Comparison of ENCODE assay signal across 16 cellular contexts in genomic region chr20:54257090-54257816, GRCh38. TPM values are rescaled to one million over a fixed set of nuclear protein-coding genes. Genes with fewer than 3 reads are reported as not detected.
A peak's percentile ranks its signal among the peaks of the same experiment; 100 is the strongest.
DNase-seq lines count a peak whose midpoint lies in the region; ATAC-seq and TF ChIP-seq lines count a peak whose summit lies in the region.
"Had no signal": no experiment of that assay in that cellular context is flagged by ENCODE, and none has a peak within 500 bp of the region (broad histone marks: within the 10 kb centered on the region; RNA-seq: fewer than 3 reads in every experiment).

No MANE protein-coding gene starts in this region.

- no peak overlapping the region for H3K4me2 ChIP-seq in hepatocyte
- H3K4me2 ChIP-seq: A549 had no signal

- H2AFZ ChIP-seq in hepatocyte, result no peak overlapping the region

- intact Hi-C loops in left cardiac atrium (cut with DNase I), result no loop called here
- intact Hi-C loops in aorta (cut with DNase I), result no loop called here

- H3K9me3 Mint-ChIP-seq in endothelial cell (ENCODE audit: unreplicated experiment), result no peaks in the 10 kb centered on the region
- H3K9me3 Mint-ChIP-seq: activated T-cell treated with anti-CD3 and anti-CD28 coated beads, Interleukin-2, amount 50 U/mL, for 4 hours; central memory CD8-positive, alpha-beta T cell had no signal

- H3K27me3 Mint-ChIP-seq in endothelial cell (ENCODE audit: unreplicated experiment), result no peaks in the 10 kb centered on the region

- no peak overlapping the region for H3K27ac Mint-ChIP-seq in endothelial cell (ENCODE audit: unreplicated experiment)

- H4K20me1 ChIP-seq in hepatocyte (ENCODE audit: insufficient read depth, poor library complexity, severe bottlenecking), result no peaks in the 10 kb centered on the region

- TF ChIP-seq CTCF in right atrium auricular region (IDR thresholded peaks at IDR 0.05), result no peak
- no peak for TF ChIP-seq CTCF in hepatocyte (IDR thresholded peaks at IDR 0.05; ENCODE audit: poor library complexity)
- TF ChIP-seq CTCF in endothelial cell (IDR thresholded peaks at IDR 0.05; ENCODE audit: unreplicated experiment), result no peak

- no peaks in the 10 kb centered on the region for H3K36me3 ChIP-seq in right atrium auricular region
- no peaks in the 10 kb centered on the region for H3K36me3 ChIP-seq in hepatocyte (replicated peaks; ENCODE audit: insufficient read depth, low read depth)
- no peaks in the 10 kb centered on the region for H3K36me3 ChIP-seq in aorta (ENCODE audit: control insufficient read depth in 1 of 2, insufficient read depth in 2 of 2, low read length in 1 of 2)

- no peak overlapping the region for H3K4me3 ChIP-seq in right atrium auricular region
- no peak overlapping the region for H3K4me3 ChIP-seq in hepatocyte
- H3K4me3 ChIP-seq in aorta (ENCODE audit: low read length in 2 of 2), result no peak overlapping the region
- H3K4me3 ChIP-seq: A549, K562 had no signal

- H3K4me1 Mint-ChIP-seq in endothelial cell (ENCODE audit: unreplicated experiment), result no peaks in the 10 kb centered on the region
- H3K4me1 Mint-ChIP-seq: central memory CD8-positive, alpha-beta T cell had no signal

- no peaks in the 10 kb centered on the region for H3K79me2 ChIP-seq in hepatocyte

- no peak overlapping the region for H3K4me3 Mint-ChIP-seq in endothelial cell (ENCODE audit: unreplicated experiment)
- H3K4me3 Mint-ChIP-seq: activated T-cell treated with anti-CD3 and anti-CD28 coated beads, Interleukin-2, amount 50 U/mL, for 4 hours; central memory CD8-positive, alpha-beta T cell had no signal

- no peak overlapping the region for H3K27ac ChIP-seq in right atrium auricular region
- H3K27ac ChIP-seq in hepatocyte, result no peak overlapping the region
- H3K27ac ChIP-seq in aorta (ENCODE audit: low read depth in 1 of 2, low read length in 2 of 2), result no peak overlapping the region
- H3K27ac ChIP-seq: A549 had no signal

- H3K9me3 ChIP-seq in right atrium auricular region (no peaks in the 10 kb centered on the region), hepatocyte (ENCODE audit: low read depth) (no peaks in the 10 kb centered on the region), aorta (ENCODE audit: control insufficient read depth, low read length) (no peaks in the 10 kb centered on the region)
- H3K9me3 ChIP-seq: A549 had no signal

- H3K9me2 ChIP-seq in hepatocyte (replicated peaks; ENCODE audit: insufficient read depth), result no peaks in the 10 kb centered on the region

- peak; percentile 38 to 97 for ATAC-seq in left cardiac atrium
- peak; percentile 79 for ATAC-seq in aorta (ENCODE audit: low FRiP score)
- ATAC-seq in GM19395 (IDR thresholded peaks at IDR 0.05; ENCODE audit: unreplicated experiment), result no peak
- ATAC-seq: activated T-cell treated with anti-CD3 and anti-CD28 coated beads, Interleukin-2, amount 50 U/mL, for 4 hours; K562 had no signal

- WGBS in hepatocyte (ENCODE audit: low lambda C conversion rate, missing lambda C conversion rate), result 69% methylated on average over 4 of the region's 4 CpGs
- WGBS in aorta, 2 donors, result 80 to 83% methylated on average over 4 of the region's 4 CpGs

- no peaks in the 10 kb centered on the region for H3K36me3 Mint-ChIP-seq in endothelial cell (ENCODE audit: low read depth, unreplicated experiment)

- no peaks in the 10 kb centered on the region for H3K4me1 ChIP-seq in right atrium auricular region
- H3K4me1 ChIP-seq in hepatocyte (ENCODE audit: insufficient read depth), result no peaks in the 10 kb centered on the region
- peaks cover 3 to 6% of the 10 kb centered on the region in 2 donors for H3K4me1 ChIP-seq in aorta (ENCODE audit: control insufficient read depth in 1 of 2, insufficient read depth in 2 of 2, low read length in 2 of 2)
- H3K4me1 ChIP-seq: A549 had no signal

- DNase-seq in left cardiac atrium (no peak), right atrium auricular region (ENCODE audit: low spot score) (no peak), amniotic epithelial cell (ENCODE audit: low read depth) (peak; percentile 96), hepatocyte (ENCODE audit: low spot score) (peak; percentile 16), aorta (no peak), T-helper 1 cell (no peak), endothelial cell (ENCODE audit: low spot score) (no peak)
- DNase-seq: activated T-cell treated with anti-CD3 and anti-CD28 coated beads, Interleukin-2, amount 50 U/mL, for 4 hours; GDM1; mesenchymal stem cell; NCI-H2227 treated with DMSO at 0.1 percent for 48 hours; stimulated activated CD4-positive, alpha-beta T cell treated with anti-CD3 and anti-CD28 coated beads, Interleukin-4, amount 100 ng/mL, for 24 hours had no signal

- H3K27me3 ChIP-seq in right atrium auricular region, result no peaks in the 10 kb centered on the region
- H3K27me3 ChIP-seq in hepatocyte, result no peaks in the 10 kb centered on the region
- no peaks in the 10 kb centered on the region for H3K27me3 ChIP-seq in aorta (ENCODE audit: control insufficient read depth in 1 of 2, insufficient read depth in 2 of 2, low read length in 1 of 2)

RNA-seq across cellular contexts. Expression of gene PFDN4, which starts 49.4 kb away (rescaled TPM):
- total RNA-seq in left cardiac atrium, result 10 to 100 TPM; 22.1 to 22.2 TPM
- total RNA-seq in right atrium auricular region, result 100 to 1,000 TPM in 1 of 2 donors, 10 to 100 TPM in 1; 48.2 to 101 TPM
- total RNA-seq in hepatocyte, result 102 and 121 TPM in 2 replicates
- polyA plus RNA-seq in hepatocyte, result 40.0 and 45.2 TPM in 2 replicates
- total RNA-seq in aorta, result 10 to 100 TPM; 19.8 to 22.0 TPM
- 100 to 1,000 TPM in 1 of 2 donors, 10 to 100 TPM in 1; 68.8 to 120 TPM for polyA plus RNA-seq in aorta
- 43.7 TPM for total RNA-seq in endothelial cell (ENCODE audit: unreplicated experiment)

Comparison
In these comparisons a context has a peak if more than half of its experiments do, and no peak if none do; other contexts are left out.
1. DNase-seq: peak in amniotic epithelial cell (single experiment) and hepatocyte (single experiment); none in left cardiac atrium (single experiment), right atrium auricular region (single experiment), aorta (0 of 2), T-helper 1 cell (0 of 5) and endothelial cell (single experiment).